Comparison of ENCODE assay signal across 8 cellular contexts in the genomic region with DNA sequence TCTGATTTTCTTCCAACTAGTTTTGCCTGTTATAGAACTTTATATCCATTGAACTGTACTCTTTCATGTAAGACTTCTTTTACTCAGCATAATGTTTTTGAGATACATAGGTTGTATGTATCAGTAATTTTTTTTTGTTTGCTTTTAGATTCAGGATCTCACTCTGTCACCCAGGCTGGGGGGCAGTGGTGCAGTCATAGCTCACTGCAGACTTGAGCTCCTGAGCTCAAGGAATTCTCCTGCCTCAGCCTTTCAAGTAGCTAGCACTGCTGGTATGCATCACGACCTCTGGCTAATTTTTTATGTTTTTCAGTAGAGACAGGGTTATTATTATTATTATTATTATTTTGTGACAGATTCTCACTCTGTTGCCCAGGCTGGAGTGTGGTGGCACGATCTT.
DNase-seq lines count a peak whose midpoint lies in the region; ATAC-seq and TF ChIP-seq lines count a peak whose summit lies in the region.

No MANE protein-coding gene starts in this region.

- peak overlapping the region; percentile 94 for H3K27ac Mint-ChIP-seq in neural progenitor cell

- no peak for DNase-seq in dorsolateral prefrontal cortex
- DNase-seq in neural progenitor cell (ENCODE audit: low spot score): no peak
- DNase-seq in GF-D8 (lab: John Stamatoyannopoulos, UW): no peak
- DNase-seq in iPS-NIHi11 (ENCODE audit: low spot score): no peak
- DNase-seq in activated gamma-delta T cell treated with Interleukin-2 at 50 U/mL for 16 hours: no peak

- H4K20me1 ChIP-seq in KMS-11 (ENCODE audit: insufficient read depth) (no peaks in the 10 kb centered on the region), neural progenitor cell (ENCODE audit: low read depth) (no peaks in the 10 kb centered on the region)

- no peaks in the 10 kb centered on the region for H3K9me3 ChIP-seq in neural progenitor cell (ENCODE audit: low read depth)

- H3K4me1 Mint-ChIP-seq in neural progenitor cell: peaks cover 29% of the 10 kb centered on the region

- no peaks in the 10 kb centered on the region for H3K27me3 ChIP-seq in KMS-11 (ENCODE audit: insufficient read depth, low read depth)
- H3K27me3 ChIP-seq in dorsolateral prefrontal cortex: no peaks in the 10 kb centered on the region
- H3K27me3 ChIP-seq in neural progenitor cell: no peaks in the 10 kb centered on the region

- H3K4me2 ChIP-seq in KMS-11 (peak overlapping the region; percentile 40), neural progenitor cell (peak overlapping the region; percentile 81)

- H3K36me3 ChIP-seq in KMS-11 (ENCODE audit: insufficient read depth) (no peaks in the 10 kb centered on the region), neural progenitor cell (no peaks in the 10 kb centered on the region)

- TF ChIP-seq CTCF in C4-2B (conservative IDR thresholded peaks at IDR 0.05) (no peak), KMS-11 (conservative IDR thresholded peaks at IDR 0.05; ENCODE audit: low read depth, low read length) (no peak), dorsolateral prefrontal cortex (IDR thresholded peaks at IDR 0.05 in 54 of 56, conservative IDR thresholded peaks at IDR 0.05 in 2 of 56; ENCODE audit: low read depth in 1 of 56, partially characterized antibody in 56 of 56) (no peak), neural progenitor cell (IDR thresholded peaks at IDR 0.05) (no peak)

- H3F3A ChIP-seq in neural progenitor cell (ENCODE audit: low read depth): no peaks in the 10 kb centered on the region

- H3K4me3 Mint-ChIP-seq in neural progenitor cell: peak overlapping the region; percentile 91

- H2AFZ ChIP-seq in KMS-11 (ENCODE audit: low read depth): peak overlapping the region; percentile 71; the same call in 1 of the 2 replicates
- peak overlapping the region; percentile 96 for H2AFZ ChIP-seq in neural progenitor cell (replicated peaks)

- H3K79me2 ChIP-seq in KMS-11 (ENCODE audit: insufficient read depth, low read depth) (no peaks in the 10 kb centered on the region), neural progenitor cell (ENCODE audit: low read depth) (no peaks in the 10 kb centered on the region)

- H3K27ac ChIP-seq in C4-2B (peak overlapping the region; percentile 53; the same call in 1 of the 2 replicates), KMS-11 (no peak overlapping the region), dorsolateral prefrontal cortex (peak overlapping the region in 3 of 59 donors; percentile 13 to 46 (median 27)), neural progenitor cell (no peak overlapping the region)

- ATAC-seq in HG02759 (IDR thresholded peaks at IDR 0.05; ENCODE audit: unreplicated experiment): no peak

- intact Hi-C loops in dorsolateral prefrontal cortex (cut with DNase I): loop anchor here in 1 of 2 donors (5.0 kb wide), 1 partner anchor 66 kb away; the partner anchor contains the start of gene DDHD1

- peaks cover 5% of the 10 kb centered on the region for H3K36me3 Mint-ChIP-seq in neural progenitor cell

- peaks cover 10% of the 10 kb centered on the region for H3K9me3 Mint-ChIP-seq in neural progenitor cell

- H3K4me1 ChIP-seq in KMS-11 (ENCODE audit: low read depth, poor library complexity, severe bottlenecking) (peaks cover 4% of the 10 kb centered on the region), neural progenitor cell (no peaks in the 10 kb centered on the region)

- no peak overlapping the region; the same call in 1 of the 2 replicates for H3K9ac ChIP-seq in KMS-11
- H3K9ac ChIP-seq in neural progenitor cell: no peak overlapping the region

- H3K4me3 ChIP-seq in KMS-11 (IDR thresholded peaks at IDR 0.05; ENCODE audit: insufficient read depth, low read depth, low read length): no peak overlapping the region
- peak overlapping the region in 57 of 59 donors; percentile 45 to 80 (median 66) for H3K4me3 ChIP-seq in dorsolateral prefrontal cortex
- peak overlapping the region; percentile 59 for H3K4me3 ChIP-seq in neural progenitor cell

- H3K27me3 Mint-ChIP-seq in neural progenitor cell (ENCODE audit: insufficient read depth, low read depth): peaks cover 5% of the 10 kb centered on the region
